23 cellular contexts compared by ENCODE assay signal in the genomic region with DNA sequence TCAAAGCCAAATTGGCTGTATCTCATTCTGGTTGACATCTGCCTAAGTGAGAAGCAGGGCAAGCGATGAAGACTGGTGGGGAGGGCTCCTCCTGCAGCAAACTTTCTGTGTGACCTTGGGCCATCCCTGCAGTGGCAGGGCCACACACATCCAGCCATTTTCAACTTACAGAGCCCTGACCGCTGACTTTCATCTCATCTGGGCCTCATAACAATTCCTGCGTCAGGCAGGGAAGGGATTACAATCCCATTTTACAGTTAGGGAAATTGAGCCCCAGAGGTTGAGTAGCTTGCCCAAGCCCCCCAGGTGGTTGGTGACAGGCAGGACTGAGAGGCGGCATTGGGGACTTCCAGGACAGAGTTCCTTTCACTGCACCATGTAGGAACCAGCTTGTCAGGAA. TPM values are rescaled to one million over a fixed set of nuclear protein-coding genes. Genes with fewer than 3 reads are reported as not detected.
DNase-seq lines count a peak whose midpoint lies in the region; ATAC-seq and TF ChIP-seq lines count a peak whose summit lies in the region.
"Had no signal": no experiment of that assay in that cellular context is flagged by ENCODE, and none has a peak within 500 bp of the region (broad histone marks: within the 10 kb centered on the region; RNA-seq: fewer than 3 reads in every experiment).

No MANE protein-coding gene starts in this region.

- H3K27ac ChIP-seq in heart right ventricle (no peak overlapping the region), transverse colon (no peak overlapping the region)
- H3K27ac ChIP-seq: BLaER1, epithelial cell of prostate, parathyroid adenoma, SJCRH30 had no signal

- no peak for TF ChIP-seq EP300 in transverse colon (IDR thresholded peaks at IDR 0.05; ENCODE audit: low read depth)

- H3K9me3 Mint-ChIP-seq in central memory CD8-positive, alpha-beta T cell: no peaks in the 10 kb centered on the region
- H3K9me3 Mint-ChIP-seq: activated naive CD4-positive, alpha-beta T cell treated with anti-CD3 and anti-CD28 coated beads, Interleukin-2, amount 50 U/mL, for 24 hours; activated T-cell treated with anti-CD3 and anti-CD28 coated beads, Interleukin-2, amount 50 U/mL, for 4 hours; stimulated activated naive CD8-positive, alpha-beta T cell treated with anti-CD3 and anti-CD28 coated beads, Interleukin-15, Interleukin-2, amounts not matched to agents 100 ng/mL and 50 ng/mL, for 24 hours had no signal

- WGBS in heart right ventricle, 2 donors: 84 to 86% methylated on average over 4 of the region's 4 CpGs
- 92% methylated on average over 4 of the region's 4 CpGs; no CpG with 5 or more reads in 1 of the 2 donors for WGBS in transverse colon (ENCODE audit: low coverage in 1 of 2), 2 donors

- H3K27me3 ChIP-seq in heart right ventricle: peaks cover 0 to 9% (median 0%) of the 10 kb centered on the region in 7 donors
- H3K27me3 ChIP-seq in transverse colon: peaks cover 6% of the 10 kb centered on the region
- H3K27me3 ChIP-seq: BLaER1, SJCRH30 had no signal

- peaks cover 36% of the 10 kb centered on the region for H3K4me1 Mint-ChIP-seq in central memory CD8-positive, alpha-beta T cell

- peak overlapping the region; percentile 86 for H3K27ac Mint-ChIP-seq in central memory CD8-positive, alpha-beta T cell (ENCODE audit: low read depth)
- H3K27ac Mint-ChIP-seq: stimulated activated naive CD8-positive, alpha-beta T cell treated with anti-CD3 and anti-CD28 coated beads, Interleukin-15, Interleukin-2, amounts not matched to agents 100 ng/mL and 50 ng/mL, for 24 hours had no signal

- H3K27me3 Mint-ChIP-seq in central memory CD8-positive, alpha-beta T cell: no peaks in the 10 kb centered on the region
- H3K27me3 Mint-ChIP-seq: activated naive CD4-positive, alpha-beta T cell treated with anti-CD3 and anti-CD28 coated beads, Interleukin-2, amount 50 U/mL, for 24 hours; stimulated activated naive CD8-positive, alpha-beta T cell treated with anti-CD3 and anti-CD28 coated beads, Interleukin-15, Interleukin-2, amounts not matched to agents 100 ng/mL and 50 ng/mL, for 24 hours had no signal

- H3K9me3 ChIP-seq in heart right ventricle (no peaks in the 10 kb centered on the region), transverse colon (no peaks in the 10 kb centered on the region)
- H3K9me3 ChIP-seq: BLaER1, SJCRH30 had no signal

- H3K4me1 ChIP-seq in heart right ventricle (peaks cover 0 to 46% (median 19%) of the 10 kb centered on the region in 9 donors), transverse colon (peaks cover 0 to 11% (median 0%) of the 10 kb centered on the region in 4 donors)
- H3K4me1 ChIP-seq: parathyroid adenoma, SJCRH30 had no signal

- TF ChIP-seq CTCF in heart right ventricle (IDR thresholded peaks at IDR 0.05) (no peak), transverse colon (IDR thresholded peaks at IDR 0.05) (no peak)

- H3K4me3 ChIP-seq in heart right ventricle (no peak overlapping the region), transverse colon (no peak overlapping the region)
- H3K4me3 ChIP-seq: BLaER1, SJCRH30 had no signal

- intact Hi-C loops in Right ventricle myocardium superior (cut with DNase I) (no loop called here), heart right ventricle (cut with DNase I) (no loop called here), transverse colon (cut with DNase I; ENCODE audit: low total_unique reads) (no loop called here)

- H3K36me3 Mint-ChIP-seq in central memory CD8-positive, alpha-beta T cell (ENCODE audit: insufficient read depth): peaks cover 4% of the 10 kb centered on the region
- H3K36me3 Mint-ChIP-seq: activated naive CD4-positive, alpha-beta T cell treated with anti-CD3 and anti-CD28 coated beads, Interleukin-2, amount 50 U/mL, for 24 hours had no signal

- ATAC-seq in Right ventricle myocardium superior (ENCODE audit: poor library complexity) (no peak), heart right ventricle (no peak)
- no peak for ATAC-seq in central memory CD8-positive, alpha-beta T cell (replicated peaks; ENCODE audit: extremely low read depth, poor library complexity, severe bottlenecking)
- ATAC-seq: activated T-cell treated with anti-CD3 and anti-CD28 coated beads, Interleukin-2, amount 50 U/mL, for 4 hours had no signal

- H3K36me3 ChIP-seq in heart right ventricle (peaks cover 0 to 26% (median 0%) of the 10 kb centered on the region in 9 donors), transverse colon (no peaks in the 10 kb centered on the region)

- no peak for TF ChIP-seq POLR2A in transverse colon (IDR thresholded peaks at IDR 0.05)

- DNase-seq in Right ventricle myocardium superior (peak; percentile 11), heart right ventricle (no peak), mesenteric fat pad (ENCODE audit: low spot score) (peak; percentile 51), transverse colon (peak; percentile 7), H4 (ENCODE audit: low spot score) (no peak), NCI-H2227 (lab: John Stamatoyannopoulos, UW; ENCODE audit: unreplicated experiment) (no peak), NCI-H446 (lab: John Stamatoyannopoulos, UW) (no peak)
- no peak for DNase-seq in central memory CD8-positive, alpha-beta T cell (ENCODE audit: low spot score in 2 of 2)
- DNase-seq: activated CD4-positive, CD25-positive, alpha-beta regulatory T cell treated with anti-CD3 and anti-CD28 coated beads, Interleukin-2, amount 50 U/mL, for 72 hours; activated CD8-positive, alpha-beta memory T cell treated with anti-CD3 and anti-CD28 coated beads for 24 hours; activated T-cell treated with anti-CD3 and anti-CD28 coated beads, Interleukin-2, amount 50 U/mL, for 4 hours; mesenchymal stem cell; NCI-H1417; SJCRH30; stimulated activated CD4-positive, alpha-beta T cell treated with anti-CD3 and anti-CD28 coated beads, Interleukin-15, amount 100 ng/mL, for 24 hours had no signal

- H3K4me3 Mint-ChIP-seq in central memory CD8-positive, alpha-beta T cell: no peak overlapping the region
- H3K4me3 Mint-ChIP-seq: activated naive CD4-positive, alpha-beta T cell treated with anti-CD3 and anti-CD28 coated beads, Interleukin-2, amount 50 U/mL, for 24 hours; activated T-cell treated with anti-CD3 and anti-CD28 coated beads, Interleukin-2, amount 50 U/mL, for 4 hours; stimulated activated naive CD8-positive, alpha-beta T cell treated with anti-CD3 and anti-CD28 coated beads, Interleukin-15, Interleukin-2, amounts not matched to agents 100 ng/mL and 50 ng/mL, for 24 hours had no signal

- in situ Hi-C loops in transverse colon (cut with MboI; ENCODE audit: low pct_ligation_motif_present in 1 of 4, low pct_unique_long_range_greater_than_20kb in 1 of 4, low sequenced_read_pairs in 3 of 4): no loop called here

RNA-seq across cellular contexts. Expression of a gene that starts 21.9 kb away (rescaled TPM):
- total RNA-seq in Right ventricle myocardium superior: 0.11 TPM
- under 1 TPM in 5 of 10 donors, not detected in 5; 0.09 to 0.37 (median 0.17) TPM for total RNA-seq in heart right ventricle
- under 1 TPM; 0.07 to 0.16 TPM for polyA plus RNA-seq in heart right ventricle
- 1.6 TPM for total RNA-seq in mesenteric fat pad
- 1 to 10 TPM in 1 of 4 donors, under 1 TPM in 1, not detected in 2; 0.40 to 3.7 TPM for total RNA-seq in transverse colon
- not detected in 2 replicates for total RNA-seq in H4 (2014; rRNA removed; shearing (Covaris generic))
- total RNA-seq: G401, M059J, NCI-H460, SJCRH30 had no signal

Comparison
In these comparisons a context has a peak if more than half of its experiments do, and no peak if none do; other contexts are left out.
1. DNase-seq: peak in Right ventricle myocardium superior (single experiment), mesenteric fat pad (single experiment) and transverse colon (single experiment); none in heart right ventricle (0 of 2), central memory CD8-positive, alpha-beta T cell (0 of 2), H4 (single experiment), NCI-H2227 (single experiment) and NCI-H446 (0 of 2).